Comparison of ENCODE assay signal across 12 cellular contexts in genomic region chr10:5945203-5945534, GRCh38. TPM values are rescaled to one million over a fixed set of nuclear protein-coding genes. Genes with fewer than 3 reads are reported as not detected.
DNase-seq lines count a peak whose midpoint lies in the region; ATAC-seq and TF ChIP-seq lines count a peak whose summit lies in the region.
"Had no signal": no experiment of that assay in that cellular context is flagged by ENCODE, and none has a peak within 500 bp of the region (broad histone marks: within the 10 kb centered on the region; RNA-seq: fewer than 3 reads in every experiment).

No MANE protein-coding gene starts in this region.

- peak overlapping the region; percentile 26 for H3K4me3 ChIP-seq in SJSA1
- peak overlapping the region; percentile 18 to 32 for H3K4me3 ChIP-seq in mucosa of rectum (ENCODE audit: low read length in 2 of 2)
- peak overlapping the region; percentile 64 for H3K4me3 ChIP-seq in thoracic aorta
- no peak overlapping the region for H3K4me3 ChIP-seq in WERI-Rb-1 (ENCODE audit: low read depth, low read length)

- CTCF ChIA-PET in activated CD4-positive, alpha-beta memory T cell treated with anti-CD3 and anti-CD28 coated beads, Interleukin-2, amount 10 ng/mL, durations not matched to agents 7 days and 5 days (lab: Charles Lee): no interaction called here

- peak in 1 of 2 experiments; percentile 30 for DNase-seq in SJSA1 (ENCODE audit: low read depth in 1 of 2, low spot score in 2 of 2)
- peak; percentile 47 for DNase-seq in dermis blood vessel endothelial cell
- DNase-seq in thoracic aorta (ENCODE audit: low spot score): no peak
- DNase-seq in cortex of kidney (lab: John Stamatoyannopoulos, UW): no peak
- no peak for DNase-seq in foreskin melanocyte
- DNase-seq in activated CD4-positive, alpha-beta memory T cell treated with anti-CD3 and anti-CD28 coated beads, Interleukin-2, amount 10 ng/mL, durations not matched to agents 7 days and 5 days: no peak
- no peak for DNase-seq in WERI-Rb-1
- DNase-seq: activated CD4-positive, alpha-beta T cell treated with anti-CD3 and anti-CD28 coated beads, Interleukin-2, amount 50 U/mL, for 4 hours; NCI-H82; stimulated activated CD4-positive, alpha-beta T cell treated with anti-CD3 and anti-CD28 coated beads, Interleukin-2, amount 100 ng/mL, for 24 hours had no signal

- no peaks in the 10 kb centered on the region for H3K36me3 Mint-ChIP-seq in activated CD4-positive, alpha-beta memory T cell treated with anti-CD3 and anti-CD28 coated beads, Interleukin-2, amount 10 ng/mL, durations not matched to agents 7 days and 5 days (ENCODE audit: low read depth)

- no peaks in the 10 kb centered on the region for H3K36me3 ChIP-seq in SJSA1
- H3K36me3 ChIP-seq in mucosa of rectum (ENCODE audit: control insufficient read depth in 2 of 2, insufficient read depth in 2 of 2, low read length in 2 of 2): no peaks in the 10 kb centered on the region
- no peaks in the 10 kb centered on the region for H3K36me3 ChIP-seq in thoracic aorta
- H3K36me3 ChIP-seq in WERI-Rb-1: no peaks in the 10 kb centered on the region

- H3K27me3 ChIP-seq in SJSA1 (replicated peaks) (no peaks in the 10 kb centered on the region), mucosa of rectum (ENCODE audit: control insufficient read depth in 2 of 2, insufficient read depth in 2 of 2, low read length in 2 of 2) (no peaks in the 10 kb centered on the region), thoracic aorta (replicated peaks; ENCODE audit: insufficient read depth) (no peaks in the 10 kb centered on the region), WERI-Rb-1 (ENCODE audit: insufficient read depth, low read depth, severe bottlenecking) (no peaks in the 10 kb centered on the region)

- no peaks in the 10 kb centered on the region for H3K27me3 Mint-ChIP-seq in activated CD4-positive, alpha-beta memory T cell treated with anti-CD3 and anti-CD28 coated beads, Interleukin-2, amount 10 ng/mL, durations not matched to agents 7 days and 5 days

- H3K27ac ChIP-seq in SJSA1 (peak overlapping the region; percentile 63), mucosa of rectum (ENCODE audit: low read depth in 2 of 2, low read length in 2 of 2) (peak overlapping the region; percentile 73 to 87), thoracic aorta (peak overlapping the region; percentile 97 to 99), WERI-Rb-1 (no peak overlapping the region)
- H3K27ac ChIP-seq: HL-60 had no signal

- H3K9me3 ChIP-seq in SJSA1 (replicated peaks) (no peaks in the 10 kb centered on the region), mucosa of rectum (ENCODE audit: control insufficient read depth in 2 of 2, low read length in 2 of 2) (no peaks in the 10 kb centered on the region), thoracic aorta (no peaks in the 10 kb centered on the region), WERI-Rb-1 (ENCODE audit: severe bottlenecking) (no peaks in the 10 kb centered on the region)

- H3K4me3 Mint-ChIP-seq in activated CD4-positive, alpha-beta memory T cell treated with anti-CD3 and anti-CD28 coated beads, Interleukin-2, amount 10 ng/mL, durations not matched to agents 7 days and 5 days: no peak overlapping the region

- POLR2A ChIA-PET in activated CD4-positive, alpha-beta memory T cell treated with anti-CD3 and anti-CD28 coated beads, Interleukin-2, amount 10 ng/mL, durations not matched to agents 7 days and 5 days (lab: Charles Lee): no interaction called here

- no peaks in the 10 kb centered on the region for H3K9me3 Mint-ChIP-seq in activated CD4-positive, alpha-beta memory T cell treated with anti-CD3 and anti-CD28 coated beads, Interleukin-2, amount 10 ng/mL, durations not matched to agents 7 days and 5 days

- no peak for ATAC-seq in thoracic aorta (ENCODE audit: insufficient number of reproducible peaks, low FRiP score, low read depth)

- H3K4me1 Mint-ChIP-seq in activated CD4-positive, alpha-beta memory T cell treated with anti-CD3 and anti-CD28 coated beads, Interleukin-2, amount 10 ng/mL, durations not matched to agents 7 days and 5 days: peaks cover 7% of the 10 kb centered on the region

- peaks cover 24% of the 10 kb centered on the region for H3K4me1 ChIP-seq in SJSA1 (replicated peaks)
- peaks cover 10 to 13% of the 10 kb centered on the region in 2 donors for H3K4me1 ChIP-seq in mucosa of rectum (ENCODE audit: control insufficient read depth in 2 of 2, insufficient read depth in 2 of 2, low read length in 2 of 2)
- H3K4me1 ChIP-seq in thoracic aorta (ENCODE audit: control insufficient read depth in 1 of 2, low read depth in 2 of 2): peaks cover 34 to 63% of the 10 kb centered on the region in 2 donors

- TF ChIP-seq CTCF in thoracic aorta (IDR thresholded peaks at IDR 0.05) (no peak), WERI-Rb-1 (IDR thresholded peaks at IDR 0.05; ENCODE audit: low read depth, low read length) (no peak)

- no peak overlapping the region for H3K27ac Mint-ChIP-seq in activated CD4-positive, alpha-beta memory T cell treated with anti-CD3 and anti-CD28 coated beads, Interleukin-2, amount 10 ng/mL, durations not matched to agents 7 days and 5 days

- peak overlapping the region in 1 of 2 donors; percentile 6 for H3K9ac ChIP-seq in mucosa of rectum (ENCODE audit: low read depth in 1 of 2, low read length in 2 of 2)

RNA-seq across cellular contexts. Expression of gene IL15RA, which starts 32.2 kb away (rescaled TPM):
- total RNA-seq in SJSA1 (2014; rRNA removed; shearing (Covaris generic)): 1.1 and 1.8 TPM in 2 replicates
- total RNA-seq in dermis blood vessel endothelial cell: 13.9 and 15.7 TPM in 2 replicates
- 10 to 100 TPM; 34.4 to 44.1 TPM for total RNA-seq in thoracic aorta
- 10 to 100 TPM; 22.1 to 24.5 TPM for total RNA-seq in activated CD4-positive, alpha-beta memory T cell treated with anti-CD3 and anti-CD28 coated beads, Interleukin-2, amount 10 ng/mL, durations not matched to agents 7 days and 5 days

RNA-seq across cellular contexts. Expression of gene FBH1, which starts 55.1 kb away (rescaled TPM):
- 59.3 and 93.3 TPM in 2 replicates for total RNA-seq in SJSA1 (2014; rRNA removed; shearing (Covaris generic))
- 127 and 145 TPM in 2 replicates for total RNA-seq in dermis blood vessel endothelial cell
- 10 to 100 TPM; 93.7 to 94.1 TPM for total RNA-seq in thoracic aorta
- 10 to 100 TPM; 54.8 to 61.6 TPM for total RNA-seq in activated CD4-positive, alpha-beta memory T cell treated with anti-CD3 and anti-CD28 coated beads, Interleukin-2, amount 10 ng/mL, durations not matched to agents 7 days and 5 days

RNA-seq across cellular contexts. Expression of gene ANKRD16, which starts 55.5 kb away (rescaled TPM):
- total RNA-seq in SJSA1 (2014; rRNA removed; shearing (Covaris generic)): 3.5 and 7.7 TPM in 2 replicates
- total RNA-seq in dermis blood vessel endothelial cell: 5.8 and 7.0 TPM in 2 replicates
- total RNA-seq in thoracic aorta: 10 to 100 TPM; 10.4 to 15.0 TPM
- total RNA-seq in activated CD4-positive, alpha-beta memory T cell treated with anti-CD3 and anti-CD28 coated beads, Interleukin-2, amount 10 ng/mL, durations not matched to agents 7 days and 5 days: 1 to 10 TPM; 3.3 to 5.4 TPM
